Comparison of ENCODE assay signal across 15 cellular contexts in genomic region chr20:43586641-43587040, GRCh38. TPM values are rescaled to one million over a fixed set of nuclear protein-coding genes. Genes with fewer than 3 reads are reported as not detected.
DNase-seq lines count a peak whose midpoint lies in the region; ATAC-seq and TF ChIP-seq lines count a peak whose summit lies in the region.
"Had no signal": no experiment of that assay in that cellular context is flagged by ENCODE, and none has a peak within 500 bp of the region (broad histone marks: within the 10 kb centered on the region; RNA-seq: fewer than 3 reads in every experiment).

No MANE protein-coding gene starts in this region.

- H3K27me3 ChIP-seq in testis = no peaks in the 10 kb centered on the region
- H3K27me3 ChIP-seq: BLaER1 had no signal

- H3K36me3 ChIP-seq in testis (ENCODE audit: low read depth, missing control alignments) = no peaks in the 10 kb centered on the region
- H3K36me3 ChIP-seq: BLaER1 had no signal

- DNase-seq in activated effector memory CD4-positive, alpha-beta T cell treated with anti-CD3 and anti-CD28 coated beads, Interleukin-2, amount 50 U/mL, for 16 hours = peak; percentile 25
- DNase-seq in activated effector memory CD4-positive, alpha-beta T cell treated with Interleukin-2 at 50 U/mL for 16 hours = no peak
- DNase-seq in fibroblast of gingiva (ENCODE audit: low read depth) (peak; percentile 31), testis (peak; percentile 64), 8988T (no peak), midbrain (lab: John Stamatoyannopoulos, UW) (no peak)
- DNase-seq: AML-193, DMS53, H7 had no signal

- H3K4me1 ChIP-seq in testis = peaks cover 33% of the 10 kb centered on the region

- H3K27ac ChIP-seq in testis = peak overlapping the region in 1 of 2 donors; percentile 59
- H3K27ac ChIP-seq: 22Rv1, BLaER1 had no signal

- no peak overlapping the region for H3K4me3 ChIP-seq in testis
- H3K4me3 ChIP-seq: BLaER1, GM12878, GM23338 had no signal

- no peak for TF ChIP-seq CTCF in testis (IDR thresholded peaks at IDR 0.05)

- no peak for TF ChIP-seq POLR2A in testis (IDR thresholded peaks at IDR 0.05)

- H3K9me3 ChIP-seq in testis = no peaks in the 10 kb centered on the region
- H3K9me3 ChIP-seq: BLaER1 had no signal

- no peak for ATAC-seq in HG03457 (IDR thresholded peaks at IDR 0.05; ENCODE audit: unreplicated experiment)
- ATAC-seq: GM12878, GM23338, HepG2 had no signal

- WGBS in testis, 2 donors = 54 to 69% methylated on average over 8 of the region's 8 CpGs

- intact Hi-C loops in testis (cut with DNase I; ENCODE audit: low total_unique reads) = no loop called here

RNA-seq across cellular contexts. Expression of gene IFT52, which starts 4.1 kb away (rescaled TPM):
- total RNA-seq in testis = 10 to 100 TPM; 57.1 to 67.3 TPM
- 94.2 TPM for polyA plus RNA-seq in testis (ENCODE audit: insufficient read depth, low read depth, low replicate concordance)

RNA-seq across cellular contexts. Expression of gene SGK2, which starts 27.8 kb away (rescaled TPM):
- total RNA-seq in testis = 1 to 10 TPM; 6.2 to 8.5 TPM
- polyA plus RNA-seq in testis (ENCODE audit: insufficient read depth, low read depth, low replicate concordance) = 1.3 TPM
- total RNA-seq: H7 had no signal
- polyA plus RNA-seq: GM23338 had no signal

Comparison
In these comparisons a context has a peak if more than half of its experiments do, and no peak if none do; other contexts are left out.
1. DNase-seq: peak in activated effector memory CD4-positive, alpha-beta T cell treated with anti-CD3 and anti-CD28 coated beads, Interleukin-2, amount 50 U/mL, for 16 hours (single experiment), fibroblast of gingiva (single experiment) and testis (single experiment); none in activated effector memory CD4-positive, alpha-beta T cell treated with Interleukin-2 at 50 U/mL for 16 hours (single experiment), 8988T (single experiment) and midbrain (single experiment).